27 cellular contexts compared by ENCODE assay signal in the genomic region with DNA sequence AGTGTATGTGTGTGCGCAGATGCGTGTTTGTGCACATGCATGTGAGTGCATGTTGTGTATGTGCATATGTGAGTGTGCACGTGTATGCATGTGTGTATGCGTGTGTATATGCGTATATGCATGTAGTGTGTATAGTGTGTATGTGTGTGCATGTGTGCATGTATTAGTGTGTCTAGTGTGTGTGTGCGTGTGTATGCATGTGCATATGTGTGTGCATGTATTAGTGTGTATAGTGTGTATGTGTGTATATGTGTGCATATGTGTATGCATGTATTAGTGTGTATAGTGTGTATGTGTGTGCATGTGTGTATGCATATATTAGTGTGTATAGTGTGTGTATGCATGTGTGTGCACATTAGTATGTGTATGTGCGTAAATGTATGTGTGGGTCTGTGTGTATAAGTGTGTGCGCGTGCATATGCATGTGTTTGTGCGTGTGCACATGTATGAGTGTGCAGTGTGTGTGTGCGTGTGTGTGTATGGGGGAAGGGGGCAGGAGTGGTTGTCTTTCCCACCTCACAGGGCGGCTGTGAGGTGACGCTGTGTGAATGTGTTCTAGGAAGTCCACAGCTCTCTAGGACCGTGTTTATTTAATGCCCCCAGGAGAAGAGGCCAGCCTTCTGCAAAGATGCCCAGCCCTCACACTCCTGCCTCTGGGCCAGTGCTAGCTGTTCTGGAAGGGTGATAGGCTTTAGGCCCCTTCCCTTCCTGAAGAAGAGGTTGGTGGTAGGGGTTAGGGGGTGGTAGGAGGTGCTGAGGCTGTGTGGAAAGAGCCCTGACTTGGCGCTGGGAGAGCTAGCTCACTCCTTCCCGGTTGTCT.
"Had no signal": no experiment of that assay in that cellular context is flagged by ENCODE, and none has a peak within 500 bp of the region (broad histone marks: within the 10 kb centered on the region; RNA-seq: fewer than 3 reads in every experiment).

No MANE protein-coding gene starts in this region.

- ATAC-seq: esophagus mucosa; gastrocnemius medialis; mucosa of descending colon; stimulated activated naive CD8-positive, alpha-beta T cell treated with anti-CD3 and anti-CD28 coated beads, Interleukin-15, amount 100 ng/mL, for 72 hours had no signal

- H3K36me3 Mint-ChIP-seq: mesothelial cell of epicardium, naive B cell had no signal

- H3K4me1 Mint-ChIP-seq: naive B cell; stimulated activated naive CD8-positive, alpha-beta T cell treated with anti-CD3 and anti-CD28 coated beads, Interleukin-15, amount 100 ng/mL, for 72 hours had no signal

- FAIRE-seq: colon, keratinocyte had no signal

- DNase-seq: effector CD8-positive, alpha-beta T cell; endodermal cell; foreskin fibroblast; gastrocnemius medialis; mesenchymal stem cell; mucosa of descending colon; naive B cell; stimulated activated CD4-positive, alpha-beta T cell treated with anti-CD3 and anti-CD28 coated beads, Interleukin-12 subunit alpha, Interleukin-12 subunit beta, amount 100 ng/mL, for 4 hours; stimulated activated CD4-positive, alpha-beta T cell treated with anti-CD3 and anti-CD28 coated beads, Interleukin-1b, Interleukin-23, amount 100 ng/mL, for 48 hours; stimulated activated CD4-positive, alpha-beta T cell treated with anti-CD3 and anti-CD28 coated beads, Interleukin-4, amount 100 ng/mL, for 1 hour; stimulated activated CD8-positive, alpha-beta memory T cell treated with anti-CD3 and anti-CD28 coated beads, Interleukin-4, amount 100 ng/mL, for 48 hours; stimulated activated naive CD4-positive, alpha-beta T cell; stimulated activated naive CD8-positive, alpha-beta T cell treated with anti-CD3 and anti-CD28 coated beads, Interleukin-15, amount 100 ng/mL, for 72 hours; transverse colon had no signal

- H3K9ac ChIP-seq: parathyroid adenoma had no signal

- H3K4me3 Mint-ChIP-seq: endodermal cell; mesothelial cell of epicardium; nephron; stimulated activated naive CD8-positive, alpha-beta T cell treated with anti-CD3 and anti-CD28 coated beads, Interleukin-15, amount 100 ng/mL, for 72 hours had no signal

- H3K36me3 ChIP-seq: gastrocnemius medialis, neutrophil, suprapubic skin, transverse colon, upper lobe of right lung, vagina had no signal

- H3K27ac ChIP-seq: epithelial cell of prostate, gastrocnemius medialis, neutrophil, parathyroid adenoma, suprapubic skin, transverse colon, upper lobe of right lung, vagina had no signal

- H3K9me3 Mint-ChIP-seq: endodermal cell; mesothelial cell of epicardium; nephron; stimulated activated naive CD8-positive, alpha-beta T cell treated with anti-CD3 and anti-CD28 coated beads, Interleukin-15, amount 100 ng/mL, for 72 hours had no signal

- H3K27me3 ChIP-seq: upper lobe of right lung, vagina had no signal

- H3K4me1 ChIP-seq: gastrocnemius medialis, parathyroid adenoma, transverse colon, upper lobe of right lung had no signal

- H3K27ac Mint-ChIP-seq: endodermal cell, mesothelial cell of epicardium, nephron, progenitor cell of endocrine pancreas had no signal

- H2AFZ ChIP-seq: parathyroid adenoma had no signal

- H3K9me3 ChIP-seq: gastrocnemius medialis, mucosa of descending colon, neutrophil, suprapubic skin, transverse colon, upper lobe of right lung, vagina had no signal

- H3K4me2 ChIP-seq: smooth muscle cell had no signal

- H3K4me3 ChIP-seq: gastrocnemius medialis, mucosa of descending colon, smooth muscle cell, suprapubic skin, transverse colon, upper lobe of right lung, vagina had no signal

- H3K79me2 ChIP-seq: parathyroid adenoma had no signal
